In genomic region chr11:78575478-78575877, GRCh38 we compare ENCODE assay signal across 8 cellular contexts. TPM values are rescaled to one million over a fixed set of nuclear protein-coding genes. Genes with fewer than 3 reads are reported as not detected.
A peak's percentile ranks its signal among the peaks of the same experiment; 100 is the strongest.
DNase-seq lines count a peak whose midpoint lies in the region; ATAC-seq and TF ChIP-seq lines count a peak whose summit lies in the region.

No MANE protein-coding gene starts in this region.

- H3K9me3 ChIP-seq in MG63, result no peaks in the 10 kb centered on the region
- H3K9me3 ChIP-seq in colonic mucosa, result no peaks in the 10 kb centered on the region

- no peak overlapping the region for H3K27ac Mint-ChIP-seq in natural killer cell treated with Interleukin-12 subunit alpha and Interleukin-12 subunit beta and Interleukin-15 and Interleukin-18, amount 100 ng/mL, for 72 hours

- H3K4me3 Mint-ChIP-seq in natural killer cell treated with Interleukin-12 subunit alpha and Interleukin-12 subunit beta and Interleukin-15 and Interleukin-18, amount 100 ng/mL, for 72 hours, result peak overlapping the region; percentile 98

- H3K4me1 Mint-ChIP-seq in natural killer cell treated with Interleukin-12 subunit alpha and Interleukin-12 subunit beta and Interleukin-15 and Interleukin-18, amount 100 ng/mL, for 72 hours (ENCODE audit: low read depth in 2 of 2), result peaks cover 23 to 28% of the 10 kb centered on the region in 2 donors

- CTCF ChIA-PET in BJ (lab: Yijun Ruan, JAX), result interaction anchor here (2.3 to 3.4 kb wide), 2 partner anchors 11 kb away, joined by 6 to 19 read pairs; no protein-coding TSS in a partner anchor

- DNase-seq in BJ (ENCODE audit: low read depth) (no peak), MG63 (no peak), colonic mucosa (no peak), mucosa of gallbladder (ENCODE audit: low spot score) (no peak), HUDEP-2 (lab: John Stamatoyannopoulos, UW; ENCODE audit: unreplicated experiment in 76 of 76) (no peak), NCI-H2107 treated with DMSO at 0.1 percent for 48 hours (lab: John Stamatoyannopoulos, UW; ENCODE audit: unreplicated experiment) (no peak), SIG-M5 treated with dmso at 0.1 percent for 504 hours (lab: John Stamatoyannopoulos, UW; ENCODE audit: unreplicated experiment) (no peak)
- no peak for DNase-seq in natural killer cell treated with Interleukin-12 subunit alpha and Interleukin-12 subunit beta and Interleukin-15 and Interleukin-18, amount 100 ng/mL, for 72 hours (ENCODE audit: low spot score)

- ATAC-seq in natural killer cell treated with Interleukin-12 subunit alpha and Interleukin-12 subunit beta and Interleukin-15 and Interleukin-18, amount 100 ng/mL, for 72 hours, result no peak

- peak overlapping the region; percentile 44 to 93 for H3K9ac ChIP-seq in colonic mucosa (ENCODE audit: low read depth in 2 of 2, low read length in 2 of 2)

- H3K27me3 ChIP-seq in BJ (ENCODE audit: control insufficient read depth, insufficient read depth, low read length), result no peaks in the 10 kb centered on the region
- H3K27me3 ChIP-seq in MG63, result no peaks in the 10 kb centered on the region
- H3K27me3 ChIP-seq in colonic mucosa, result no peaks in the 10 kb centered on the region

- H3K36me3 Mint-ChIP-seq in natural killer cell treated with Interleukin-12 subunit alpha and Interleukin-12 subunit beta and Interleukin-15 and Interleukin-18, amount 100 ng/mL, for 72 hours, result peaks cover 6% of the 10 kb centered on the region

- H3K36me3 ChIP-seq in BJ (ENCODE audit: control insufficient read depth, insufficient read depth, low read length) (no peaks in the 10 kb centered on the region; the same call in 1 of the 2 replicates), MG63 (peaks cover 11% of the 10 kb centered on the region), colonic mucosa (no peaks in the 10 kb centered on the region)

- TF ChIP-seq CTCF in BJ (IDR thresholded peaks at IDR 0.05; ENCODE audit: insufficient read depth, low read depth, low read length) (no peak), colonic mucosa (IDR thresholded peaks at IDR 0.05) (no peak)

- POLR2A ChIA-PET in BJ (lab: Charles Lee), result no interaction called here

- intact Hi-C loops in colonic mucosa (cut with DNase I), result no loop called here

- H3K4me3 ChIP-seq in BJ (ENCODE audit: low read depth, low read length) (peak overlapping the region; percentile 86), MG63 (peak overlapping the region; percentile 92), colonic mucosa (peak overlapping the region; percentile 97)

- peaks cover 0 to 3% of the 10 kb centered on the region in 2 donors for H3K27me3 Mint-ChIP-seq in natural killer cell treated with Interleukin-12 subunit alpha and Interleukin-12 subunit beta and Interleukin-15 and Interleukin-18, amount 100 ng/mL, for 72 hours

- H3K27ac ChIP-seq in colonic mucosa, result peak overlapping the region; percentile 87

- no peaks in the 10 kb centered on the region for H3K4me1 ChIP-seq in colonic mucosa

- no peaks in the 10 kb centered on the region for H3K9me3 Mint-ChIP-seq in natural killer cell treated with Interleukin-12 subunit alpha and Interleukin-12 subunit beta and Interleukin-15 and Interleukin-18, amount 100 ng/mL, for 72 hours

RNA-seq across cellular contexts. Expression of gene NARS2, which starts 0.8 kb away (rescaled TPM):
- 5.9 and 12.0 TPM in 2 replicates for polyA plus RNA-seq in BJ (2011; rRNA removed)
- 4.8 and 6.2 TPM in 2 replicates for polyA minus RNA-seq in BJ (2011; rRNA and poly(A)+ RNA removed)
- 27.6 and 63.6 TPM in 2 replicates for total RNA-seq in MG63 (2014; rRNA removed; shearing (Covaris generic); ENCODE audit: low replicate concordance)
- total RNA-seq in colonic mucosa (10 to 100 TPM; 15.0 to 23.7 TPM), mucosa of gallbladder (16.3 TPM)
- total RNA-seq in natural killer cell treated with Interleukin-12 subunit alpha and Interleukin-12 subunit beta and Interleukin-15 and Interleukin-18, amount 100 ng/mL, for 72 hours, result 10 to 100 TPM; 15.8 to 19.8 TPM
